ENCODE assay signal across 24 cellular contexts in the genomic region with DNA sequence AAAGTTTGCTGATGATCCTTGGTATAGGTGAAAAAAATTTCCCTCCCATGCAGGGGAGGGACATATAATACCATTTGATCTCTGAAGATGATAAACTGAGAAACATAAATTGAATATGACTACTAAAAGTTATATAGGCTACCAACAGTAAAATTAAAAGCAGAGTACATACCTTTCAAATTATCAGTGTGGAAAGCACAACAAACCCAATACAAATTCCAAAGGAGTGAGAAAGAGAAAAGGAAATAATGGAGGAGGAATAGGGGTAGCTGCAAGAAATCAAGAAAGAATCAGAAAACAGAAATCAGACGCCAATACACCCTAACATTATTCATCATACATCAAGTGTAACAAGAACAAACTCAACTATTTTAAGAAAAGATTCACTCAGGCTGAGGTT. TPM values are rescaled to one million over a fixed set of nuclear protein-coding genes. Genes with fewer than 3 reads are reported as not detected.
DNase-seq lines count a peak whose midpoint lies in the region; ATAC-seq and TF ChIP-seq lines count a peak whose summit lies in the region.
"Had no signal": no experiment of that assay in that cellular context is flagged by ENCODE, and none has a peak within 500 bp of the region (broad histone marks: within the 10 kb centered on the region; RNA-seq: fewer than 3 reads in every experiment).

No MANE protein-coding gene starts in this region.

- peaks cover 19% of the 10 kb centered on the region for H3K36me3 Mint-ChIP-seq in activated naive CD8-positive, alpha-beta T cell treated with anti-CD3 and anti-CD28 coated beads, Interleukin-2, amount 10 ng/mL, durations not matched to agents 7 days and 5 days
- peaks cover 12% of the 10 kb centered on the region for H3K36me3 Mint-ChIP-seq in activated naive CD8-positive, alpha-beta T cell treated with anti-CD3 and anti-CD28 coated beads for 36 hours
- H3K36me3 Mint-ChIP-seq: IgD-negative memory B cell had no signal

- ATAC-seq in activated naive CD8-positive, alpha-beta T cell treated with anti-CD3 and anti-CD28 coated beads, Interleukin-2, amount 10 ng/mL, durations not matched to agents 7 days and 5 days (ENCODE audit: low read depth): no peak
- peak; percentile 85 for ATAC-seq in SK-N-SH treated with all-trans-retinoic acid at 6 μM for 48 hours
- ATAC-seq: GM12878, GM23338, PC-3, Right ventricle myocardium inferior had no signal

- peak overlapping the region; percentile 11 for H3K27ac Mint-ChIP-seq in activated naive CD8-positive, alpha-beta T cell treated with anti-CD3 and anti-CD28 coated beads, Interleukin-2, amount 10 ng/mL, durations not matched to agents 7 days and 5 days
- no peak overlapping the region for H3K27ac Mint-ChIP-seq in activated naive CD8-positive, alpha-beta T cell treated with anti-CD3 and anti-CD28 coated beads for 36 hours
- H3K27ac Mint-ChIP-seq: GM23338, IgD-negative memory B cell had no signal

- POLR2A ChIA-PET in activated naive CD8-positive, alpha-beta T cell treated with anti-CD3 and anti-CD28 coated beads, Interleukin-2, amount 10 ng/mL, durations not matched to agents 7 days and 5 days (lab: Charles Lee): no interaction called here

- H3K27me3 Mint-ChIP-seq in activated naive CD8-positive, alpha-beta T cell treated with anti-CD3 and anti-CD28 coated beads, Interleukin-2, amount 10 ng/mL, durations not matched to agents 7 days and 5 days: no peaks in the 10 kb centered on the region
- H3K27me3 Mint-ChIP-seq in activated naive CD8-positive, alpha-beta T cell treated with anti-CD3 and anti-CD28 coated beads for 36 hours: no peaks in the 10 kb centered on the region
- H3K27me3 Mint-ChIP-seq: CD4-positive, CD25-positive, alpha-beta regulatory T cell had no signal

- DNase-seq in activated naive CD8-positive, alpha-beta T cell treated with anti-CD3 and anti-CD28 coated beads, Interleukin-2, amount 10 ng/mL, durations not matched to agents 7 days and 5 days: no peak
- no peak for DNase-seq in activated naive CD8-positive, alpha-beta T cell treated with anti-CD3 and anti-CD28 coated beads for 36 hours
- DNase-seq in kidney glomerular epithelial cell (lab: John Stamatoyannopoulos, UW) (peak; percentile 11), RKO (ENCODE audit: low spot score) (no peak)
- no peak for DNase-seq in activated CD4-positive, alpha-beta T cell treated with anti-CD3 and anti-CD28 coated beads, Interleukin-2, amount 50 U/mL, for 48 hours
- no peak for DNase-seq in activated CD4-positive, alpha-beta T cell treated with anti-CD3 and anti-CD28 coated beads for 48 hours
- DNase-seq: ACHN; CD4-positive, CD25-positive, alpha-beta regulatory T cell; GDM1; NCI-H1048; NCI-H1417; NCI-H1694; NCI-H2029 treated with DMSO at 0.1 percent for 48 hours; NCI-H446 treated with DMSO at 0.1 percent for 48 hours; NCI-H526; NCI-H82; NK-92 treated with Interleukin-12 subunit alpha and Interleukin-12 subunit beta, amount 100 ng/mL, for 24 hours; PC-3; SJCRH30 had no signal

- peaks cover 36% of the 10 kb centered on the region for H3K4me1 Mint-ChIP-seq in activated naive CD8-positive, alpha-beta T cell treated with anti-CD3 and anti-CD28 coated beads, Interleukin-2, amount 10 ng/mL, durations not matched to agents 7 days and 5 days
- H3K4me1 Mint-ChIP-seq in activated naive CD8-positive, alpha-beta T cell treated with anti-CD3 and anti-CD28 coated beads for 36 hours: peaks cover 51% of the 10 kb centered on the region

- H3K9me3 Mint-ChIP-seq in activated naive CD8-positive, alpha-beta T cell treated with anti-CD3 and anti-CD28 coated beads, Interleukin-2, amount 10 ng/mL, durations not matched to agents 7 days and 5 days: no peaks in the 10 kb centered on the region
- H3K9me3 Mint-ChIP-seq in activated naive CD8-positive, alpha-beta T cell treated with anti-CD3 and anti-CD28 coated beads for 36 hours: peaks cover 2% of the 10 kb centered on the region
- H3K9me3 Mint-ChIP-seq: CD4-positive, CD25-positive, alpha-beta regulatory T cell; GM23338 had no signal

- H3K4me3 Mint-ChIP-seq in activated naive CD8-positive, alpha-beta T cell treated with anti-CD3 and anti-CD28 coated beads, Interleukin-2, amount 10 ng/mL, durations not matched to agents 7 days and 5 days: no peak overlapping the region
- no peak overlapping the region for H3K4me3 Mint-ChIP-seq in activated naive CD8-positive, alpha-beta T cell treated with anti-CD3 and anti-CD28 coated beads for 36 hours
- H3K4me3 Mint-ChIP-seq: CD4-positive, CD25-positive, alpha-beta regulatory T cell; GM23338; IgD-negative memory B cell had no signal

TF ChIP-seq in SK-N-SH treated with all-trans-retinoic acid at 6 μM for 48 hours, 23 proteins besides CTCF, POLR2A, EP300 and RAD21:
- no peak for TF ChIP-seq SNAI2 (CRISPR knock-in tag; IDR thresholded peaks at IDR 0.05)
- no peak for TF ChIP-seq TOX (CRISPR knock-in tag; IDR thresholded peaks at IDR 0.05; ENCODE audit: borderline replicate concordance)
- TF ChIP-seq RARB (CRISPR knock-in tag; IDR thresholded peaks at IDR 0.05): no peak
- no peak for TF ChIP-seq ZFP3 (CRISPR knock-in tag; IDR thresholded peaks at IDR 0.05)
- TF ChIP-seq ESRRG (CRISPR knock-in tag; IDR thresholded peaks at IDR 0.05): no peak
- TF ChIP-seq ISL1 (CRISPR knock-in tag; IDR thresholded peaks at IDR 0.05): no peak
- TF ChIP-seq OSR1 (CRISPR knock-in tag; IDR thresholded peaks at IDR 0.05): no peak
- no peak for TF ChIP-seq ZNF8 (CRISPR knock-in tag; IDR thresholded peaks at IDR 0.05)
- no peak for TF ChIP-seq TCF4 (CRISPR knock-in tag; IDR thresholded peaks at IDR 0.05; ENCODE audit: borderline replicate concordance)
- TF ChIP-seq ZC3H10 (CRISPR knock-in tag; IDR thresholded peaks at IDR 0.05): no peak
- TF ChIP-seq CSDC2 (CRISPR knock-in tag; IDR thresholded peaks at IDR 0.05): no peak
- TF ChIP-seq, protein P1, sequence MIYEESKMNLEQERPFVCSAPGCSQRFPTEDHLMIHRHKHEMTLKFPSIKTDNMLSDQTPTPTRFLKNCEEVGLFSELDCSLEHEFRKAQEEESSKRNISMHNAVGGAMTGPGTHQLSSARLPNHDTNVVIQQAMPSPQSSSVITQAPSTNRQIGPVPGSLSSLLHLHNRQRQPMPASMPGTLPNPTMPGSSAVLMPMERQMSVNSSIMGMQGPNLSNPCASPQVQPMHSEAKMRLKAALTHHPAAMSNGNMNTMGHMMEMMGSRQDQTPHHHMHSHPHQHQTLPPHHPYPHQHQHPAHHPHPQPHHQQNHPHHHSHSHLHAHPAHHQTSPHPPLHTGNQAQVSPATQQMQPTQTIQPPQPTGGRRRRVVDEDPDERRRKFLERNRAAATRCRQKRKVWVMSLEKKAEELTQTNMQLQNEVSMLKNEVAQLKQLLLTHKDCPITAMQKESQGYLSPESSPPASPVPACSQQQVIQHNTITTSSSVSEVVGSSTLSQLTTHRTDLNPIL (CRISPR knock-in tag; IDR thresholded peaks at IDR 0.05; ENCODE audit: low read depth): no peak
- no peak for TF ChIP-seq ZNF565 (CRISPR knock-in tag; conservative IDR thresholded peaks at IDR 0.05; ENCODE audit: low read depth)

RNA-seq across cellular contexts. Expression of a gene that starts 17.7 kb away (rescaled TPM):
- total RNA-seq in activated naive CD8-positive, alpha-beta T cell treated with anti-CD3 and anti-CD28 coated beads, Interleukin-2, amount 10 ng/mL, durations not matched to agents 7 days and 5 days: 10 to 100 TPM; 25.5 to 30.4 TPM
- 10 to 100 TPM; 22.4 to 22.7 TPM for total RNA-seq in activated naive CD8-positive, alpha-beta T cell treated with anti-CD3 and anti-CD28 coated beads for 36 hours
